Comparison of ENCODE assay signal across 32 cellular contexts in genomic region chr2:3196716-3197115, GRCh38.
"Had no signal": no experiment of that assay in that cellular context is flagged by ENCODE, and none has a peak within 500 bp of the region (broad histone marks: within the 10 kb centered on the region; RNA-seq: fewer than 3 reads in every experiment).

No MANE protein-coding gene starts in this region.

- H3K4me3 ChIP-seq: coronary artery, gastroesophageal sphincter, hepatocyte, left ventricle myocardium inferior, lung, mucosa of descending colon, pancreas, prostate gland, smooth muscle cell, testis, transverse colon had no signal

- H3K27me3 ChIP-seq: gastroesophageal sphincter, hepatocyte, pancreas, testis, transverse colon had no signal

- H3K9me3 Mint-ChIP-seq: activated CD4-positive, alpha-beta memory T cell treated with anti-CD3 and anti-CD28 coated beads for 36 hours; activated CD4-positive, alpha-beta T cell treated with anti-CD3 and anti-CD28 coated beads, Interleukin-2, amount 10 ng/mL, durations not matched to agents 24 days and 14 days; activated T-cell treated with anti-CD3 and anti-CD28 coated beads, Interleukin-2, amount 50 U/mL, for 24 hours; T-helper 1 cell treated with Interleukin-12 subunit alpha and Interleukin-12 subunit beta and Interleukin-4 antibody, amounts not matched to agents 30 μg/mL and 1 μg/mL, for 36 hours had no signal

- H3K27ac ChIP-seq: coronary artery, gastroesophageal sphincter, hepatocyte, left ventricle myocardium inferior, pancreas, prostate gland, testis, transverse colon had no signal

- H3K4me2 ChIP-seq: hepatocyte, smooth muscle cell had no signal

- FAIRE-seq: bronchial epithelial cell, endothelial cell of umbilical vein, pancreas, urothelium cell line had no signal

- H3K79me2 ChIP-seq: hepatocyte had no signal

- H3K4me1 ChIP-seq: gastroesophageal sphincter, pancreas, prostate gland, testis, transverse colon had no signal

- H2AFZ ChIP-seq: hepatocyte had no signal

- H3K27me3 Mint-ChIP-seq: activated CD4-positive, alpha-beta memory T cell treated with anti-CD3 and anti-CD28 coated beads for 36 hours; activated CD4-positive, alpha-beta T cell treated with anti-CD3 and anti-CD28 coated beads, Interleukin-2, amount 10 ng/mL, durations not matched to agents 24 days and 14 days; activated T-cell treated with anti-CD3 and anti-CD28 coated beads, Interleukin-2, amount 50 U/mL, for 24 hours had no signal

- DNase-seq: activated CD4-positive, alpha-beta memory T cell treated with anti-CD3 and anti-CD28 coated beads for 36 hours; activated CD4-positive, alpha-beta T cell treated with anti-CD3 and anti-CD28 coated beads, Interleukin-2, amount 10 ng/mL, durations not matched to agents 24 days and 14 days; activated CD4-positive, CD25-positive, alpha-beta regulatory T cell treated with anti-CD3 and anti-CD28 coated beads, Interleukin-2, amount 50 U/mL, for 72 hours; activated CD8-positive, alpha-beta memory T cell treated with anti-CD3 and anti-CD28 coated beads, Interleukin-2, amount 50 U/mL, for 4 hours; activated gamma-delta T cell treated with Interleukin-2 at 50 U/mL for 16 hours; activated naive CD4-positive, alpha-beta T cell treated with anti-CD3 and anti-CD28 coated beads, Interleukin-2, amount 50 U/mL, for 16 hours; activated T-cell treated with anti-CD3 and anti-CD28 coated beads, Interleukin-2, amount 50 U/mL, for 24 hours; amniotic stem cell; cerebellar nuclear complex; islet precursor cell; left ventricle myocardium inferior; mesendoderm; mucosa of descending colon; nephron progenitor cell; stimulated activated CD4-positive, alpha-beta T cell treated with anti-CD3 and anti-CD28 coated beads, Interleukin-15, amount 100 ng/mL, for 24 hours; stimulated activated CD4-positive, alpha-beta T cell treated with anti-CD3 and anti-CD28 coated beads, Interleukin-2, amount 100 ng/mL, for 24 hours; stimulated activated naive CD4-positive, alpha-beta T cell treated with Interleukin-2 at 50 U/mL for 16 hours; T1000; testis; transverse colon had no signal

- H3K36me3 ChIP-seq: prostate gland, transverse colon had no signal

- ATAC-seq: gastroesophageal sphincter, mucosa of descending colon, pancreas, sciatic nerve had no signal

- H3K4me3 Mint-ChIP-seq: activated CD4-positive, alpha-beta memory T cell treated with anti-CD3 and anti-CD28 coated beads for 36 hours; activated CD4-positive, alpha-beta T cell treated with anti-CD3 and anti-CD28 coated beads, Interleukin-2, amount 10 ng/mL, durations not matched to agents 24 days and 14 days; activated T-cell treated with anti-CD3 and anti-CD28 coated beads, Interleukin-2, amount 50 U/mL, for 24 hours; nephron progenitor cell; T-helper 1 cell treated with Interleukin-12 subunit alpha and Interleukin-12 subunit beta and Interleukin-4 antibody, amounts not matched to agents 30 μg/mL and 1 μg/mL, for 36 hours had no signal

- H3K9me3 ChIP-seq: gastroesophageal sphincter, left ventricle myocardium inferior, mucosa of descending colon, pancreas, prostate gland, testis, transverse colon had no signal

- H3K27ac Mint-ChIP-seq: activated CD4-positive, alpha-beta memory T cell treated with anti-CD3 and anti-CD28 coated beads for 36 hours; activated CD4-positive, alpha-beta T cell treated with anti-CD3 and anti-CD28 coated beads, Interleukin-2, amount 10 ng/mL, durations not matched to agents 24 days and 14 days; activated T-cell treated with anti-CD3 and anti-CD28 coated beads, Interleukin-2, amount 50 U/mL, for 24 hours; T-helper 1 cell treated with Interleukin-12 subunit alpha and Interleukin-12 subunit beta and Interleukin-4 antibody, amounts not matched to agents 30 μg/mL and 1 μg/mL, for 36 hours had no signal
